In the genomic region with DNA sequence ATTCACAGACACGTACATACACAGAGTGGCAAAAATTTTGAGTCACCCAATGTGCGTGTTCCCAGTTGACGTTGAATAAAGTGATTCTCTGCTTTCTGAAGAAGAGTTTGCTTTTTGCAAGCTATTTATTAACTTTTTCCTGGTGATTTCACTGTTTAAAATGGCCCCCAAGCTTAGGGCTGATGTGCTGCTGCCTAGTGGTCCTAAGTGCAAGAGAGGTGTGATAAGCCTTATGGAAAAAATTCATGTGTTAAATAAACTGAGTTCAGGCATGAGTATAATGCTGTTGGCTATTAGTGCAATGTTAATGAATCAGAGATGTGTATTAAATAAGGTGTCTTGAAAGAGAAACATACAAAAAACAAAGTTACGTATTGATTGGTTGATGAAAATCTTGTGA, we compare ENCODE assay signal across 34 cellular contexts.
"Had no signal": no experiment of that assay in that cellular context is flagged by ENCODE, and none has a peak within 500 bp of the region (broad histone marks: within the 10 kb centered on the region; RNA-seq: fewer than 3 reads in every experiment).

No MANE protein-coding gene starts in this region.

- H3K27me3 ChIP-seq: ascending aorta, cardiac muscle cell, MG63, SJCRH30 had no signal

- DNase-seq: activated B cell treated with CpG ODN at 0.5 μM for 24 hours; activated CD4-positive, alpha-beta memory T cell treated with anti-CD3 and anti-CD28 coated beads for 36 hours; activated CD4-positive, alpha-beta T cell treated with anti-CD3 and anti-CD28 coated beads for 4 hours; activated CD4-positive, alpha-beta T cell treated with anti-CD3 and anti-CD28 coated beads, Interleukin-2, amount 50 U/mL, for 1 hour; activated CD4-positive, CD25-positive, alpha-beta regulatory T cell treated with anti-CD3 and anti-CD28 coated beads, Interleukin-2, amount 50 U/mL, for 72 hours; activated CD8-positive, alpha-beta memory T cell treated with anti-CD3 and anti-CD28 coated beads for 24 hours; activated CD8-positive, alpha-beta memory T cell treated with anti-CD3 and anti-CD28 coated beads, Interleukin-2, amount 10 ng/mL, durations not matched to agents 7 days and 5 days; activated CD8-positive, alpha-beta memory T cell treated with anti-CD3 and anti-CD28 coated beads, Interleukin-2, amount 50 U/mL, for 48 hours; activated effector memory CD4-positive, alpha-beta T cell treated with Interleukin-2 at 50 U/mL for 16 hours; activated naive CD4-positive, alpha-beta T cell treated with anti-CD3 and anti-CD28 coated beads, Interleukin-2, amount 10 ng/mL, durations not matched to agents 7 days and 5 days; activated T-cell treated with anti-CD3 and anti-CD28 coated beads, Interleukin-2, amount 50 U/mL, for 48 hours; amygdala; Kasumi-1; KG1; MG63; NCI-H1048; NCI-H1105 treated with DMSO at 0.1 percent for 48 hours; NCI-H1436 treated with DMSO at 0.1 percent for 48 hours; NCI-H1694 treated with DMSO at 0.1 percent for 48 hours; NCI-H2029; NCI-H345; NCI-H524 treated with DMSO at 0.1 percent for 48 hours; SHP77; SJCRH30; T-cell; T-helper 2 cell; T-helper 9 cell had no signal

- H3K36me3 Mint-ChIP-seq: activated CD4-positive, alpha-beta memory T cell treated with anti-CD3 and anti-CD28 coated beads for 36 hours had no signal

- ATAC-seq: activated CD8-positive, alpha-beta memory T cell treated with anti-CD3 and anti-CD28 coated beads, Interleukin-2, amount 10 ng/mL, durations not matched to agents 7 days and 5 days; Panc1; T-cell had no signal

- H3K27ac ChIP-seq: ascending aorta, cardiac muscle cell, SJCRH30, SK-N-MC, VCaP had no signal

- H3K4me3 ChIP-seq: ascending aorta, cardiac muscle cell, MG63, SJCRH30, SK-N-MC had no signal

- H3K9me3 Mint-ChIP-seq: activated CD4-positive, alpha-beta memory T cell treated with anti-CD3 and anti-CD28 coated beads for 36 hours; activated naive CD4-positive, alpha-beta T cell treated with anti-CD3 and anti-CD28 coated beads, Interleukin-2, amount 10 ng/mL, durations not matched to agents 7 days and 5 days; central memory CD8-positive, alpha-beta T cell; T-cell had no signal

- H3K27me3 Mint-ChIP-seq: activated B cell treated with CpG ODN at 0.5 μM for 24 hours; activated CD4-positive, alpha-beta memory T cell treated with anti-CD3 and anti-CD28 coated beads for 36 hours; activated CD8-positive, alpha-beta memory T cell treated with anti-CD3 and anti-CD28 coated beads, Interleukin-2, amount 10 ng/mL, durations not matched to agents 7 days and 5 days; activated naive CD4-positive, alpha-beta T cell treated with anti-CD3 and anti-CD28 coated beads, Interleukin-2, amount 10 ng/mL, durations not matched to agents 7 days and 5 days; activated naive CD8-positive, alpha-beta T cell; central memory CD8-positive, alpha-beta T cell; T-cell had no signal

- H3K36me3 ChIP-seq: ascending aorta, cardiac muscle cell, MG63, SJCRH30 had no signal

- H3K4me3 Mint-ChIP-seq: activated B cell treated with CpG ODN at 0.5 μM for 24 hours; activated CD4-positive, alpha-beta memory T cell treated with anti-CD3 and anti-CD28 coated beads for 36 hours; activated CD8-positive, alpha-beta memory T cell treated with anti-CD3 and anti-CD28 coated beads, Interleukin-2, amount 10 ng/mL, durations not matched to agents 7 days and 5 days; activated naive CD4-positive, alpha-beta T cell treated with anti-CD3 and anti-CD28 coated beads, Interleukin-2, amount 10 ng/mL, durations not matched to agents 7 days and 5 days; activated naive CD8-positive, alpha-beta T cell; central memory CD8-positive, alpha-beta T cell; T-cell had no signal

- H3K9me3 ChIP-seq: ascending aorta, MG63, SJCRH30 had no signal

- H3K27ac Mint-ChIP-seq: activated B cell treated with CpG ODN at 0.5 μM for 24 hours; activated CD4-positive, alpha-beta memory T cell treated with anti-CD3 and anti-CD28 coated beads for 36 hours; activated CD8-positive, alpha-beta memory T cell treated with anti-CD3 and anti-CD28 coated beads, Interleukin-2, amount 10 ng/mL, durations not matched to agents 7 days and 5 days; activated naive CD4-positive, alpha-beta T cell treated with anti-CD3 and anti-CD28 coated beads, Interleukin-2, amount 10 ng/mL, durations not matched to agents 7 days and 5 days; activated naive CD8-positive, alpha-beta T cell; T-cell had no signal
